Comparison of ENCODE assay signal across 14 cellular contexts in genomic region chr19:39122934-39123731, GRCh38. TPM values are rescaled to one million over a fixed set of nuclear protein-coding genes. Genes with fewer than 3 reads are reported as not detected.
DNase-seq lines count a peak whose midpoint lies in the region; ATAC-seq, FAIRE-seq and TF ChIP-seq lines count a peak whose summit lies in the region.
"Had no signal": no experiment of that assay in that cellular context is flagged by ENCODE, and none has a peak within 500 bp of the region (broad histone marks: within the 10 kb centered on the region; RNA-seq: fewer than 3 reads in every experiment).

No MANE protein-coding gene starts in this region.

- 83% methylated on average over 18 of the region's 18 CpGs for WGBS in right cardiac atrium

- no peak overlapping the region for H3K9ac ChIP-seq in kidney (ENCODE audit: low read length in 2 of 2)

- H3K9me3 ChIP-seq in cardiac muscle cell (ENCODE audit: low read depth) (no peaks in the 10 kb centered on the region), right cardiac atrium (ENCODE audit: control insufficient read depth, low read length) (no peaks in the 10 kb centered on the region), HEK293 (ENCODE audit: control insufficient read depth, insufficient read depth, low read depth, low read length) (no peaks in the 10 kb centered on the region), kidney (ENCODE audit: control insufficient read depth in 1 of 2, low read length in 2 of 2) (no peaks in the 10 kb centered on the region)
- H3K9me3 ChIP-seq: SJSA1 had no signal

- intact Hi-C loops in right cardiac atrium (cut with DNase I) = loop anchor here (2.0 to 5.0 kb wide), 5 partner anchors 64 to 206 kb away; partner anchors contain the start of gene LRFN1 (in 1 of the 4)
- intact Hi-C loops in kidney (cut with DNase I) = loop anchor here (5.0 to 10.0 kb wide), 2 partner anchors 62 to 204 kb away; no protein-coding TSS in a partner anchor

- H3K4me3 Mint-ChIP-seq in mesothelial cell of epicardium = no peak overlapping the region
- H3K4me3 Mint-ChIP-seq in activated naive CD8-positive, alpha-beta T cell treated with anti-CD3 and anti-CD28 coated beads for 36 hours = no peak overlapping the region
- H3K4me3 Mint-ChIP-seq: H9 had no signal

- H3K27me3 Mint-ChIP-seq in mesothelial cell of epicardium (ENCODE audit: low read depth) = peaks cover 4% of the 10 kb centered on the region
- H3K27me3 Mint-ChIP-seq in activated naive CD8-positive, alpha-beta T cell treated with anti-CD3 and anti-CD28 coated beads for 36 hours = peaks cover 3% of the 10 kb centered on the region

- H3K4me3 ChIP-seq in cardiac muscle cell (no peak overlapping the region), right cardiac atrium (ENCODE audit: low read length) (no peak overlapping the region), HEK293 (ENCODE audit: low read depth, low read length) (no peak overlapping the region), kidney (ENCODE audit: low read length in 2 of 2) (no peak overlapping the region)
- H3K4me3 ChIP-seq: PC-9, SJSA1 had no signal

- CTCF ChIA-PET in HEK293 (lab: Yijun Ruan, JAX) = interaction anchor here (0.6 to 6.4 kb wide), 49 partner anchors 8 to 1908 kb away, joined by 3 to 165 read pairs (median 4); partner anchors contain the start of genes GMFG, PLEKHG2, SAMD4B and SYCN

- H3K4me1 ChIP-seq in cardiac muscle cell (ENCODE audit: low read depth) = peaks cover 10% of the 10 kb centered on the region
- no peaks in the 10 kb centered on the region for H3K4me1 ChIP-seq in right cardiac atrium (ENCODE audit: control insufficient read depth, insufficient read depth, low read length)
- H3K4me1 ChIP-seq in HEK293 (ENCODE audit: control insufficient read depth, insufficient read depth, low read length) = peaks cover 17% of the 10 kb centered on the region
- H3K4me1 ChIP-seq in kidney (ENCODE audit: control insufficient read depth in 1 of 2, insufficient read depth in 1 of 2, low read depth in 1 of 2, low read length in 2 of 2) = peaks cover 1 to 14% of the 10 kb centered on the region in 2 donors

- FAIRE-seq in kidney (lab: Jason Lieb, UNC) = no peak
- FAIRE-seq: GM19239 had no signal

- no peaks in the 10 kb centered on the region for H3K27me3 ChIP-seq in cardiac muscle cell
- H3K27me3 ChIP-seq in right cardiac atrium (ENCODE audit: control insufficient read depth, insufficient read depth) = no peaks in the 10 kb centered on the region

- TF ChIP-seq CTCF in cardiac muscle cell (IDR thresholded peaks at IDR 0.05; ENCODE audit: low read depth, low read length) (no peak), HEK293 (tag by site-specific recombination; IDR thresholded peaks at IDR 0.05) (no peak), mesothelial cell of epicardium (IDR thresholded peaks at IDR 0.05; ENCODE audit: unreplicated experiment) (no peak), kidney (IDR thresholded peaks at IDR 0.05; ENCODE audit: borderline replicate concordance, extremely low read depth, insufficient read depth) (no peak)

- H3K36me3 ChIP-seq in cardiac muscle cell (no peaks in the 10 kb centered on the region), HEK293 (ENCODE audit: control insufficient read depth in 2 of 2, insufficient read depth in 1 of 2, low read length in 2 of 2) (no peaks in the 10 kb centered on the region; a peak in 1 of 3 replicates), kidney (ENCODE audit: control insufficient read depth in 1 of 2, insufficient read depth in 2 of 2, low read length in 2 of 2) (no peaks in the 10 kb centered on the region)

- peaks cover 28% of the 10 kb centered on the region for H3K4me1 Mint-ChIP-seq in mesothelial cell of epicardium
- H3K4me1 Mint-ChIP-seq in activated naive CD8-positive, alpha-beta T cell treated with anti-CD3 and anti-CD28 coated beads for 36 hours = peaks cover 21% of the 10 kb centered on the region

- DNase-seq in cardiac muscle cell (ENCODE audit: low read depth in 1 of 2, low spot score in 1 of 2) (no peak), right cardiac atrium (no peak), mesothelial cell of epicardium (ENCODE audit: low spot score in 2 of 2, unreplicated experiment in 2 of 2) (no peak), NCI-H187 treated with DMSO at 0.1 percent for 48 hours (lab: John Stamatoyannopoulos, UW) (no peak), kidney (no peak)
- DNase-seq in activated naive CD8-positive, alpha-beta T cell treated with anti-CD3 and anti-CD28 coated beads for 36 hours = no peak
- DNase-seq: H9, NCI-H1436, NCI-H2081, NCI-H774, PC-9 had no signal

- POLR2A ChIA-PET in HEK293 (lab: Yijun Ruan, JAX) = interaction anchor here (1.1 to 1.5 kb wide), 2 partner anchors 81 to 268 kb away, joined by 5 read pairs; partner anchors contain the start of genes MED29, PAF1 and SYCN

- no peaks in the 10 kb centered on the region for H3K9me3 Mint-ChIP-seq in mesothelial cell of epicardium
- no peaks in the 10 kb centered on the region for H3K9me3 Mint-ChIP-seq in activated naive CD8-positive, alpha-beta T cell treated with anti-CD3 and anti-CD28 coated beads for 36 hours
- H3K9me3 Mint-ChIP-seq: H9 had no signal

- ATAC-seq in right cardiac atrium = no peak

- H3K36me3 Mint-ChIP-seq in mesothelial cell of epicardium = no peaks in the 10 kb centered on the region
- no peaks in the 10 kb centered on the region for H3K36me3 Mint-ChIP-seq in activated naive CD8-positive, alpha-beta T cell treated with anti-CD3 and anti-CD28 coated beads for 36 hours

- H3K27ac Mint-ChIP-seq in mesothelial cell of epicardium = peak overlapping the region; percentile 21
- H3K27ac Mint-ChIP-seq in activated naive CD8-positive, alpha-beta T cell treated with anti-CD3 and anti-CD28 coated beads for 36 hours = no peak overlapping the region

- H3K27ac ChIP-seq in cardiac muscle cell (peak overlapping the region; percentile 34), right cardiac atrium (ENCODE audit: low read length) (no peak overlapping the region), HEK293 (ENCODE audit: extremely low read depth, low read depth, low read length) (no peak overlapping the region), kidney (ENCODE audit: low read depth in 2 of 2, low read length in 2 of 2) (no peak overlapping the region)
- H3K27ac ChIP-seq: PC-9, SJSA1 had no signal

TF ChIP-seq in HEK293, 187 proteins besides CTCF, POLR2A, EP300 and RAD21 (continues in another document):
- no peak for TF ChIP-seq ZNF354C (tag by site-specific recombination; IDR thresholded peaks at IDR 0.05; ENCODE audit: borderline replicate concordance, low read depth)
- no peak for TF ChIP-seq ZSCAN18 (tag by site-specific recombination; IDR thresholded peaks at IDR 0.05)
- TF ChIP-seq YY1 (tag by site-specific recombination; IDR thresholded peaks at IDR 0.05) = no peak
- no peak for TF ChIP-seq ZNF37A (tag by site-specific recombination; IDR thresholded peaks at IDR 0.05)
- peak; percentile 100 for TF ChIP-seq KLF1 (tag by site-specific recombination; IDR thresholded peaks at IDR 0.05)
- TF ChIP-seq MZF1 (tag by site-specific recombination; IDR thresholded peaks at IDR 0.05; ENCODE audit: borderline replicate concordance) = no peak
- no peak for TF ChIP-seq ZNF292 (tag by site-specific recombination; IDR thresholded peaks at IDR 0.05; ENCODE audit: borderline replicate concordance, low read depth)
- TF ChIP-seq ZNF785 (tag by site-specific recombination; IDR thresholded peaks at IDR 0.05) = no peak
- TF ChIP-seq RBAK (tag by site-specific recombination; IDR thresholded peaks at IDR 0.05) = no peak
- no peak for TF ChIP-seq ZNF837 (tag by site-specific recombination; IDR thresholded peaks at IDR 0.05)
- TF ChIP-seq ZNF404 (tag by site-specific recombination; IDR thresholded peaks at IDR 0.05) = no peak
- no peak for TF ChIP-seq PRDM6 (tag by site-specific recombination; IDR thresholded peaks at IDR 0.05)

RNA-seq across cellular contexts. Expression of gene PAK4, which starts 2.5 kb away (rescaled TPM):
- total RNA-seq in cardiac muscle cell = 28.7 and 57.9 TPM in 2 replicates
- 32.5 and 62.2 TPM in 2 replicates for polyA plus RNA-seq in cardiac muscle cell
- total RNA-seq in right cardiac atrium = 10 to 100 TPM; 19.9 to 24.4 (median 21.7) TPM
- 15.1 TPM for polyA plus RNA-seq in right cardiac atrium
- total RNA-seq in mesothelial cell of epicardium = 101 to 103 TPM (median 102 TPM) in 3 replicates
- 10 to 100 TPM; 13.2 to 16.2 TPM for total RNA-seq in activated naive CD8-positive, alpha-beta T cell treated with anti-CD3 and anti-CD28 coated beads for 36 hours
- total RNA-seq in kidney = 55.6 TPM
- 52.5 TPM for polyA plus RNA-seq in kidney (ENCODE audit: insufficient read depth, low read depth, low replicate concordance)

RNA-seq across cellular contexts. Expression of gene ACP7, which starts 39.0 kb away (rescaled TPM):
- not detected in 2 replicates for total RNA-seq in cardiac muscle cell
- polyA plus RNA-seq in cardiac muscle cell = not detected in 2 replicates
- total RNA-seq in right cardiac atrium = not detected
- not detected for polyA plus RNA-seq in right cardiac atrium
- not detected in 3 replicates for total RNA-seq in mesothelial cell of epicardium
- not detected for total RNA-seq in activated naive CD8-positive, alpha-beta T cell treated with anti-CD3 and anti-CD28 coated beads for 36 hours
- not detected for total RNA-seq in kidney
- polyA plus RNA-seq in kidney (ENCODE audit: insufficient read depth, low read depth, low replicate concordance) = 0.13 TPM
- total RNA-seq: SJSA1 had no signal
